Comparison of ENCODE assay signal across 6 cellular contexts in genomic region chr11:66346476-66347424, GRCh38. TPM values are rescaled to one million over a fixed set of nuclear protein-coding genes. Genes with fewer than 3 reads are reported as not detected.
DNase-seq lines count a peak whose midpoint lies in the region; ATAC-seq, FAIRE-seq and TF ChIP-seq lines count a peak whose summit lies in the region.

No MANE protein-coding gene starts in this region.

- peaks cover 9% of the 10 kb centered on the region; the same call in 1 of the 2 replicates for H3F3A ChIP-seq in MM.1S (ENCODE audit: insufficient read depth, low read length)

- H3K4me3 ChIP-seq in MM.1S (ENCODE audit: low read length) (peak overlapping the region; percentile 80), duodenal mucosa (ENCODE audit: low read depth in 1 of 2, low read length in 2 of 2) (peak overlapping the region; percentile 97 to 98), psoas muscle (peak overlapping the region; percentile 94)

- TF ChIP-seq CTCF in MM.1S (IDR thresholded peaks at IDR 0.05; ENCODE audit: low read length) (no peak), psoas muscle (IDR thresholded peaks at IDR 0.05) (no peak)

- H3K79me2 ChIP-seq in MM.1S (ENCODE audit: low read length) = peaks cover 20% of the 10 kb centered on the region

- no peak for DNase-seq in MM.1S
- DNase-seq in psoas muscle = peak in 1 of 2 donors; percentile 61
- DNase-seq in NCI-H1048 (lab: John Stamatoyannopoulos, UW) = no peak
- no peak for DNase-seq in H54 (ENCODE audit: insufficient read length, low spot score)

- H4K20me1 ChIP-seq in MM.1S (ENCODE audit: insufficient read depth, low read length) = no peaks in the 10 kb centered on the region

- peak overlapping the region; percentile 96 for H3K4me2 ChIP-seq in MM.1S (ENCODE audit: low read depth, low read length)

- H3K27me3 ChIP-seq in MM.1S (replicated peaks; ENCODE audit: insufficient read depth, low read length) (peaks cover 7% of the 10 kb centered on the region), duodenal mucosa (ENCODE audit: control insufficient read depth in 1 of 2, insufficient read depth in 2 of 2, low read length in 2 of 2) (no peaks in the 10 kb centered on the region), psoas muscle (ENCODE audit: insufficient read depth in 3 of 3, low read length in 2 of 3) (no peaks in the 10 kb centered on the region)

- H2AFZ ChIP-seq in MM.1S (ENCODE audit: low read length) = peak overlapping the region; percentile 96

- intact Hi-C loops in psoas muscle (cut with DNase I) = loop anchor here in 1 of 2 donors (5.0 kb wide), 1 partner anchor 41 kb away; no protein-coding TSS in a partner anchor

- H3K9me3 ChIP-seq in MM.1S (replicated peaks; ENCODE audit: insufficient read depth, low read length) (no peaks in the 10 kb centered on the region), duodenal mucosa (ENCODE audit: control insufficient read depth in 1 of 2, low read length in 2 of 2) (no peaks in the 10 kb centered on the region), psoas muscle (no peaks in the 10 kb centered on the region)

- peak overlapping the region; percentile 64; the same call in 1 of the 2 replicates for H3K9ac ChIP-seq in MM.1S (ENCODE audit: low read length)
- H3K9ac ChIP-seq in duodenal mucosa (ENCODE audit: low read depth in 1 of 2, low read length in 2 of 2) = peak overlapping the region; percentile 99 to 100

- ATAC-seq in psoas muscle (peak in 2 of 4 donors; percentile 25 to 29), HG03571 (IDR thresholded peaks at IDR 0.05; ENCODE audit: unreplicated experiment) (no peak)

- H3K27ac ChIP-seq in MM.1S (ENCODE audit: low read length) (no peak overlapping the region), duodenal mucosa (ENCODE audit: low read depth, low read length) (peak overlapping the region; percentile 87), psoas muscle (peak overlapping the region; percentile 88)

- H3K9me2 ChIP-seq in MM.1S (replicated peaks; ENCODE audit: insufficient read depth, low read length) = no peaks in the 10 kb centered on the region

- FAIRE-seq in H54 (lab: Jason Lieb, UNC) = no peak

- no peaks in the 10 kb centered on the region for H3K36me3 ChIP-seq in MM.1S (replicated peaks; ENCODE audit: insufficient read depth, low read length)
- H3K36me3 ChIP-seq in duodenal mucosa (ENCODE audit: control insufficient read depth in 1 of 2, insufficient read depth in 2 of 2, low read length in 2 of 2) = peaks cover 7 to 9% of the 10 kb centered on the region in 2 donors
- H3K36me3 ChIP-seq in psoas muscle (ENCODE audit: insufficient read depth in 1 of 2, low read depth in 1 of 2) = peaks cover 0 to 10% of the 10 kb centered on the region in 2 donors

- no peak for TF ChIP-seq POLR2A in H54 (IDR thresholded peaks at IDR 0.05; ENCODE audit: low read depth, low read length)

- 23 to 26% (median 26%) methylated on average over 61 to 68 of the region's 68 CpGs for WGBS in psoas muscle, 3 donors

- H3K4me1 ChIP-seq in MM.1S (ENCODE audit: low read length) (peaks cover 12% of the 10 kb centered on the region), duodenal mucosa (ENCODE audit: control insufficient read depth in 1 of 2, insufficient read depth in 2 of 2, low read length in 2 of 2) (peaks cover 33 to 43% of the 10 kb centered on the region in 2 donors), psoas muscle (peaks cover 27% of the 10 kb centered on the region)

RNA-seq across cellular contexts. Expression of gene B4GAT1, which starts 0.7 kb away (rescaled TPM):
- 10 to 100 TPM; 17.0 to 21.0 (median 18.4) TPM for total RNA-seq in psoas muscle
- polyA plus RNA-seq in psoas muscle = 10 to 100 TPM; 12.6 to 50.3 (median 24.5) TPM

RNA-seq across cellular contexts. Expression of gene BRMS1, which starts 1.8 kb away (rescaled TPM):
- total RNA-seq in psoas muscle = 10 to 100 TPM; 12.6 to 33.8 (median 19.9) TPM
- 100 to 1,000 TPM in 1 of 3 donors, 10 to 100 TPM in 2; 55.9 to 152 (median 91.3) TPM for polyA plus RNA-seq in psoas muscle

RNA-seq across cellular contexts. Expression of gene RIN1, which starts 10.5 kb away (rescaled TPM):
- 1 to 10 TPM; 3.9 to 6.9 (median 6.1) TPM for total RNA-seq in psoas muscle
- polyA plus RNA-seq in psoas muscle = 10 to 100 TPM in 1 of 3 donors, 1 to 10 TPM in 2; 1.2 to 38.0 (median 2.0) TPM

RNA-seq across cellular contexts. Expression of gene SLC29A2, which starts 24.8 kb away (rescaled TPM):
- 10 to 100 TPM; 14.9 to 94.1 (median 51.0) TPM for total RNA-seq in psoas muscle
- 10 to 100 TPM; 14.9 to 84.5 (median 69.5) TPM for polyA plus RNA-seq in psoas muscle

RNA-seq across cellular contexts. Expression of gene CD248, which starts 29.9 kb away (rescaled TPM):
- total RNA-seq in psoas muscle = 10 to 100 TPM in 1 of 4 donors, 1 to 10 TPM in 3; 7.3 to 10.7 (median 9.1) TPM
- 1 to 10 TPM; 2.9 to 8.9 (median 5.5) TPM for polyA plus RNA-seq in psoas muscle
